In the genomic region with DNA sequence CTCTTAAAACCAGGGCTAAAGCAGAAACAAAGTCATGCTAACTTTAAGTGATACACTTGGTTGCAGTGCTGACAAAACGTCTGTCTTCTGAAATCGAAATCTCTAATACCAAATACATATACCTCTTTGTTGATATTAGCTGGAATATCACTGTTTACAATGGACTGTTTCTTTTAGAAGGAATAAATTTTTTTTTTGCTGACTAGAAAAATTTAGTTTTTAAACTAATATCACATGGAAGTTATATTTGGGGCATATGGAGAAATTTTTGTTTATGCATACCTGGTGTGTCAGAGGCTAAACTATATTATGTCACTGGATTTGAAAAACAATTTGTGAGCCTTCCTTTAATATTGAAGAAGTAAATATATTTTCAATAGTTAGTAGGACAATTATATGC, we compare ENCODE assay signal across 29 cellular contexts.
"Had no signal": no experiment of that assay in that cellular context is flagged by ENCODE, and none has a peak within 500 bp of the region (broad histone marks: within the 10 kb centered on the region; RNA-seq: fewer than 3 reads in every experiment).

No MANE protein-coding gene starts in this region.

- H3K27me3 ChIP-seq: esophagus squamous epithelium, heart right ventricle, neural progenitor cell, thyroid gland, vagina had no signal

- H3K4me1 ChIP-seq: neural progenitor cell, parathyroid adenoma had no signal

- FAIRE-seq: endometrium, kidney had no signal

- H3K4me3 ChIP-seq: coronary artery, esophagus squamous epithelium, heart right ventricle, lung, neural progenitor cell, smooth muscle cell, thyroid gland, vagina had no signal

- ATAC-seq: effector memory CD8-positive, alpha-beta T cell; heart right ventricle; left lobe of liver; naive thymus-derived CD4-positive, alpha-beta T cell; sciatic nerve; stimulated activated naive CD8-positive, alpha-beta T cell treated with anti-CD3 and anti-CD28 coated beads, Interleukin-15, amount 100 ng/mL, for 72 hours had no signal

- DNase-seq: effector memory CD8-positive, alpha-beta T cell; erythroblast; esophagus squamous epithelium; foreskin melanocyte; glutamatergic neuron; heart right ventricle; hippocampal formation; kidney; mesenchymal stem cell; midbrain; naive thymus-derived CD4-positive, alpha-beta T cell; stimulated activated CD4-positive, alpha-beta T cell treated with anti-CD3 and anti-CD28 coated beads, Interleukin-12 subunit alpha, Interleukin-12 subunit beta, amount 100 ng/mL, for 4 hours; stimulated activated CD4-positive, alpha-beta T cell treated with anti-CD3 and anti-CD28 coated beads, Interleukin-1b, Interleukin-23, amount 100 ng/mL, for 48 hours; stimulated activated CD4-positive, alpha-beta T cell treated with anti-CD3 and anti-CD28 coated beads, Interleukin-4, amount 100 ng/mL, for 1 hour; stimulated activated CD8-positive, alpha-beta memory T cell treated with anti-CD3 and anti-CD28 coated beads, Interleukin-4, amount 100 ng/mL, for 48 hours; stimulated activated naive CD4-positive, alpha-beta T cell; stimulated activated naive CD8-positive, alpha-beta T cell treated with anti-CD3 and anti-CD28 coated beads, Interleukin-15, amount 100 ng/mL, for 72 hours; thyroid gland had no signal

- H3K4me3 Mint-ChIP-seq: effector memory CD8-positive, alpha-beta T cell; naive thymus-derived CD4-positive, alpha-beta T cell; nephron; neural progenitor cell; stimulated activated naive CD8-positive, alpha-beta T cell treated with anti-CD3 and anti-CD28 coated beads, Interleukin-15, amount 100 ng/mL, for 72 hours had no signal

- H3K4me2 ChIP-seq: neural progenitor cell, smooth muscle cell had no signal

- H3K27ac Mint-ChIP-seq: nephron; neural progenitor cell; progenitor cell of endocrine pancreas; stimulated activated naive CD8-positive, alpha-beta T cell treated with anti-CD3 and anti-CD28 coated beads, Interleukin-15, amount 100 ng/mL, for 72 hours had no signal

- H3K9me3 ChIP-seq: esophagus squamous epithelium, heart right ventricle, thyroid gland, vagina had no signal

- H3K27me3 Mint-ChIP-seq: effector memory CD8-positive, alpha-beta T cell; naive thymus-derived CD4-positive, alpha-beta T cell; progenitor cell of endocrine pancreas; stimulated activated naive CD8-positive, alpha-beta T cell treated with anti-CD3 and anti-CD28 coated beads, Interleukin-15, amount 100 ng/mL, for 72 hours had no signal

- H3K36me3 ChIP-seq: neural progenitor cell, thyroid gland, vagina had no signal

- H3K27ac ChIP-seq: coronary artery, esophagus squamous epithelium, heart right ventricle, neural progenitor cell, parathyroid adenoma, thyroid gland, vagina had no signal

- H3K4me1 Mint-ChIP-seq: neural progenitor cell had no signal

- H3K9me3 Mint-ChIP-seq: effector memory CD8-positive, alpha-beta T cell; nephron; stimulated activated naive CD8-positive, alpha-beta T cell treated with anti-CD3 and anti-CD28 coated beads, Interleukin-15, amount 100 ng/mL, for 72 hours had no signal

- H3K79me2 ChIP-seq: parathyroid adenoma had no signal

- H3K9ac ChIP-seq: neural progenitor cell, parathyroid adenoma had no signal

- H2AFZ ChIP-seq: neural progenitor cell, parathyroid adenoma had no signal
